ENCODE assay signal across 1 cellular context in the genomic region with DNA sequence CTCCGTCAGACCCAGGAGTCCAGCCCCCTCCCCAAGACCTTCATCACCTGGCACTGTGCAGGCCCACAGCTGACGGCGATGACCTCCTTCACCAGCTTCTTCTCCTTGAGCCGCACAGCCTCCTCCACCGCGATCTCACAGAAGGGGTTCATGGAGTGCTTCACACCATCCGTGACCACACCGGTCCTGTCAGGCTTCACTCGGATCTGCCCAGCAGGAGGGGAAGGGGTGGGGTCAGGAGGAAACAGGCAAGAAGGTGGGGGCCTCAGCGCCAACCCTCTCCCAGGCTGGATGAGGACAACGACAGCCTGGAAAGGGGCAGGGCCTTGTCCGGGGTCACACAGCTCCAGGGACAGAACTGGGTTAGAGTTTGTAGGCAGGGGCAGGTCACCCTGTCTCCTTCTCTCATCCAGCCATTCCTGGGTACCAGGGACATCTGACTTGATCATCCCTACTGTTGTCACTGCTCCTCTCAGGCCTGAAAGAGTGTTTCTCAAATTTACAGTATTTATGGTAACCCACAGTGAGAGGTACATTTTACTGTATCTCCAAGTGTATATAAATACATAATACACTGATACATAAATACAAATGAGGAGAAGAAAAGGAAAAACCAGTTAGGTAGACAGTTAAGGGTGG.
A peak's percentile ranks its signal among the peaks of the same experiment; 100 is the strongest.
TF ChIP-seq lines count a peak whose summit lies in the region.

No MANE protein-coding gene starts in this region.

TF ChIP-seq in HepG2, 621 proteins besides CTCF, POLR2A, EP300 and RAD21 (continued from another document and continues in another):
- TF ChIP-seq, protein P1, sequence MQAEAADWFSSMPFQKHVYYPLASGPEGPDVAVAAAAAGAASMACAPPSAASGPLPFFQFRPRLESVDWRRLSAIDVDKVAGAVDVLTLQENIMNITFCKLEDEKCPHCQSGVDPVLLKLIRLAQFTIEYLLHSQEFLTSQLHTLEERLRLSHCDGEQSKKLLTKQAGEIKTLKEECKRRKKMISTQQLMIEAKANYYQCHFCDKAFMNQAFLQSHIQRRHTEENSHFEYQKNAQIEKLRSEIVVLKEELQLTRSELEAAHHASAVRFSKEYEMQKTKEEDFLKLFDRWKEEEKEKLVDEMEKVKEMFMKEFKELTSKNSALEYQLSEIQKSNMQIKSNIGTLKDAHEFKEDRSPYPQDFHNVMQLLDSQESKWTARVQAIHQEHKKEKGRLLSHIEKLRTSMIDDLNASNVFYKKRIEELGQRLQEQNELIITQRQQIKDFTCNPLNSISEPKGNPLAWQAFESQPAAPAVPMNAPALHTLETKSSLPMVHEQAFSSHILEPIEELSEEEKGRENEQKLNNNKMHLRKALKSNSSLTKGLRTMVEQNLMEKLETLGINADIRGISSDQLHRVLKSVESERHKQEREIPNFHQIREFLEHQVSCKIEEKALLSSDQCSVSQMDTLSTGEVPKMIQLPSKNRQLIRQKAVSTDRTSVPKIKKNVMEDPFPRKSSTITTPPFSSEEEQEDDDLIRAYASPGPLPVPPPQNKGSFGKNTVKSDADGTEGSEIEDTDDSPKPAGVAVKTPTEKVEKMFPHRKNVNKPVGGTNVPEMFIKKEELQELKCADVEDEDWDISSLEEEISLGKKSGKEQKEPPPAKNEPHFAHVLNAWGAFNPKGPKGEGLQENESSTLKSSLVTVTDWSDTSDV (CRISPR knock-in tag; IDR thresholded peaks at IDR 0.05) = no peak
- TF ChIP-seq BORCS8-MEF2B (CRISPR knock-in tag; IDR thresholded peaks at IDR 0.05) (0 out of 2 replicates have a peak, but pooled peaks have one; percentile 24), CREB3 (CRISPR knock-in tag; IDR thresholded peaks at IDR 0.05) (no peak), SNAI1 (CRISPR knock-in tag; IDR thresholded peaks at IDR 0.05; ENCODE audit: borderline replicate concordance) (no peak), HNRNPK (IDR thresholded peaks at IDR 0.05; ENCODE audit: low read depth, low read length, poor library complexity, severe bottlenecking) (no peak), ZNF672 (CRISPR knock-in tag; IDR thresholded peaks at IDR 0.05) (no peak), SMAD1 (CRISPR knock-in tag; IDR thresholded peaks at IDR 0.05; ENCODE audit: borderline replicate concordance, low read depth) (no peak), ZNF205 (CRISPR knock-in tag; IDR thresholded peaks at IDR 0.05) (peak; percentile 94; the same call in 1 of the 2 replicates), TAF1 (CRISPR knock-in tag; IDR thresholded peaks at IDR 0.05) (peak; percentile 62), POLR2AphosphoS5 (IDR thresholded peaks at IDR 0.05; ENCODE audit: low read depth, low read length) (peak; percentile 84), ZNF251 (CRISPR knock-in tag; IDR thresholded peaks at IDR 0.05) (no peak), ZNF530 (CRISPR knock-in tag; IDR thresholded peaks at IDR 0.05; ENCODE audit: low read depth) (no peak), ZNF644 (CRISPR knock-in tag; IDR thresholded peaks at IDR 0.05; ENCODE audit: low read depth) (no peak), U2AF2 (IDR thresholded peaks at IDR 0.05; ENCODE audit: low read depth, low read length) (no peak), KAT2B (IDR thresholded peaks at IDR 0.05; ENCODE audit: borderline replicate concordance, low read depth, low read length) (no peak), TBL1XR1 (IDR thresholded peaks at IDR 0.05; ENCODE audit: borderline replicate concordance, low read length, partially characterized antibody) (no peak), ZNF10 (CRISPR knock-in tag; IDR thresholded peaks at IDR 0.05; ENCODE audit: borderline replicate concordance, low read depth) (no peak), SNAPC2 (CRISPR knock-in tag; IDR thresholded peaks at IDR 0.05) (peak; percentile 5; the same call in 1 of the 2 replicates), ZNF12 (CRISPR knock-in tag; IDR thresholded peaks at IDR 0.05) (0 out of 2 replicates have a peak, but pooled peaks have one; percentile 5), HOXA7 (CRISPR knock-in tag; IDR thresholded peaks at IDR 0.05) (no peak), RCOR2 (CRISPR knock-in tag; IDR thresholded peaks at IDR 0.05) (no peak), ZNF776 (CRISPR knock-in tag; IDR thresholded peaks at IDR 0.05) (no peak), TEAD3 (CRISPR knock-in tag; optimal IDR thresholded peaks at IDR 0.05; ENCODE audit: borderline replicate concordance) (no peak)
- TF ChIP-seq, protein P2, sequence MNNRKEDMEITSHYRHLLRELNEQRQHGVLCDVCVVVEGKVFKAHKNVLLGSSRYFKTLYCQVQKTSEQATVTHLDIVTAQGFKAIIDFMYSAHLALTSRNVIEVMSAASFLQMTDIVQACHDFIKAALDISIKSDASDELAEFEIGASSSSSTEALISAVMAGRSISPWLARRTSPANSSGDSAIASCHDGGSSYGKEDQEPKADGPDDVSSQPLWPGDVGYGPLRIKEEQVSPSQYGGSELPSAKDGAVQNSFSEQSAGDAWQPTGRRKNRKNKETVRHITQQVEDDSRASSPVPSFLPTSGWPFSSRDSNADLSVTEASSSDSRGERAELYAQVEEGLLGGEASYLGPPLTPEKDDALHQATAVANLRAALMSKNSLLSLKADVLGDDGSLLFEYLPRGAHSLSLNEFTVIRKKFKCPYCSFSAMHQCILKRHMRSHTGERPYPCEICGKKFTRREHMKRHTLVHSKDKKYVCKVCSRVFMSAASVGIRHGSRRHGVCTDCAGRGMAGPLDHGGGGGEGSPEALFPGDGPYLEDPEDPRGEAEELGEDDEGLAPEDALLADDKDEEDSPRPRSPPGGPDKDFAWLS (CRISPR knock-in tag; IDR thresholded peaks at IDR 0.05; ENCODE audit: borderline replicate concordance) = no peak
- TF ChIP-seq, protein P3, sequence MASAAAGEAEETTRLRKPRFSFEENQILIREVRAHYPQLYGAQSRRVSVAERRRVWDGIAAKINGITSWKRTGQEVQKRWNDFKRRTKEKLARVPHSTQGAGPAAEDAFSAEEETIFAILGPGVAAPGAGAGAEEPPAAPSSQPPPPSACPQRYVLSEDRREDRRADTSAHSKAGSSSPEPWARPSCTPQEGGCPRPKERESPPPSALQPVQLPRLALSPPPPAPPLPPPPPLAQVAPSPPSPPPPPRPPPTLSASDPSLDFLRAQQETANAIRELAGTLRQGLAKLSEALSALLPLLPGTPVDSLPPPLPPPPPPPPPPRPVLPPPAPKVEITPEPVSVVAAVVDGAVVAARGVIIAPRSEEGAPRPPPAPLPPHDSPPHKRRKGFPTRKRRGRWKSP (CRISPR knock-in tag; IDR thresholded peaks at IDR 0.05) = peak; percentile 67; the same call in 1 of the 2 replicates
- TF ChIP-seq, protein P4, sequence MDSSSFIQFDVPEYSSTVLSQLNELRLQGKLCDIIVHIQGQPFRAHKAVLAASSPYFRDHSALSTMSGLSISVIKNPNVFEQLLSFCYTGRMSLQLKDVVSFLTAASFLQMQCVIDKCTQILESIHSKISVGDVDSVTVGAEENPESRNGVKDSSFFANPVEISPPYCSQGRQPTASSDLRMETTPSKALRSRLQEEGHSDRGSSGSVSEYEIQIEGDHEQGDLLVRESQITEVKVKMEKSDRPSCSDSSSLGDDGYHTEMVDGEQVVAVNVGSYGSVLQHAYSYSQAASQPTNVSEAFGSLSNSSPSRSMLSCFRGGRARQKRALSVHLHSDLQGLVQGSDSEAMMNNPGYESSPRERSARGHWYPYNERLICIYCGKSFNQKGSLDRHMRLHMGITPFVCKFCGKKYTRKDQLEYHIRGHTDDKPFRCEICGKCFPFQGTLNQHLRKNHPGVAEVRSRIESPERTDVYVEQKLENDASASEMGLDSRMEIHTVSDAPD (CRISPR knock-in tag; IDR thresholded peaks at IDR 0.05) = peak; percentile 59; the same call in 1 of the 2 replicates
- TF ChIP-seq, protein P5, sequence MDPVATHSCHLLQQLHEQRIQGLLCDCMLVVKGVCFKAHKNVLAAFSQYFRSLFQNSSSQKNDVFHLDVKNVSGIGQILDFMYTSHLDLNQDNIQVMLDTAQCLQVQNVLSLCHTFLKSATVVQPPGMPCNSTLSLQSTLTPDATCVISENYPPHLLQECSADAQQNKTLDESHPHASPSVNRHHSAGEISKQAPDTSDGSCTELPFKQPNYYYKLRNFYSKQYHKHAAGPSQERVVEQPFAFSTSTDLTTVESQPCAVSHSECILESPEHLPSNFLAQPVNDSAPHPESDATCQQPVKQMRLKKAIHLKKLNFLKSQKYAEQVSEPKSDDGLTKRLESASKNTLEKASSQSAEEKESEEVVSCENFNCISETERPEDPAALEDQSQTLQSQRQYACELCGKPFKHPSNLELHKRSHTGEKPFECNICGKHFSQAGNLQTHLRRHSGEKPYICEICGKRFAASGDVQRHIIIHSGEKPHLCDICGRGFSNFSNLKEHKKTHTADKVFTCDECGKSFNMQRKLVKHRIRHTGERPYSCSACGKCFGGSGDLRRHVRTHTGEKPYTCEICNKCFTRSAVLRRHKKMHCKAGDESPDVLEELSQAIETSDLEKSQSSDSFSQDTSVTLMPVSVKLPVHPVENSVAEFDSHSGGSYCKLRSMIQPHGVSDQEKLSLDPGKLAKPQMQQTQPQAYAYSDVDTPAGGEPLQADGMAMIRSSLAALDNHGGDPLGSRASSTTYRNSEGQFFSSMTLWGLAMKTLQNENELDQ (CRISPR knock-in tag; IDR thresholded peaks at IDR 0.05; ENCODE audit: borderline replicate concordance) = no peak
- TF ChIP-seq, protein P6, sequence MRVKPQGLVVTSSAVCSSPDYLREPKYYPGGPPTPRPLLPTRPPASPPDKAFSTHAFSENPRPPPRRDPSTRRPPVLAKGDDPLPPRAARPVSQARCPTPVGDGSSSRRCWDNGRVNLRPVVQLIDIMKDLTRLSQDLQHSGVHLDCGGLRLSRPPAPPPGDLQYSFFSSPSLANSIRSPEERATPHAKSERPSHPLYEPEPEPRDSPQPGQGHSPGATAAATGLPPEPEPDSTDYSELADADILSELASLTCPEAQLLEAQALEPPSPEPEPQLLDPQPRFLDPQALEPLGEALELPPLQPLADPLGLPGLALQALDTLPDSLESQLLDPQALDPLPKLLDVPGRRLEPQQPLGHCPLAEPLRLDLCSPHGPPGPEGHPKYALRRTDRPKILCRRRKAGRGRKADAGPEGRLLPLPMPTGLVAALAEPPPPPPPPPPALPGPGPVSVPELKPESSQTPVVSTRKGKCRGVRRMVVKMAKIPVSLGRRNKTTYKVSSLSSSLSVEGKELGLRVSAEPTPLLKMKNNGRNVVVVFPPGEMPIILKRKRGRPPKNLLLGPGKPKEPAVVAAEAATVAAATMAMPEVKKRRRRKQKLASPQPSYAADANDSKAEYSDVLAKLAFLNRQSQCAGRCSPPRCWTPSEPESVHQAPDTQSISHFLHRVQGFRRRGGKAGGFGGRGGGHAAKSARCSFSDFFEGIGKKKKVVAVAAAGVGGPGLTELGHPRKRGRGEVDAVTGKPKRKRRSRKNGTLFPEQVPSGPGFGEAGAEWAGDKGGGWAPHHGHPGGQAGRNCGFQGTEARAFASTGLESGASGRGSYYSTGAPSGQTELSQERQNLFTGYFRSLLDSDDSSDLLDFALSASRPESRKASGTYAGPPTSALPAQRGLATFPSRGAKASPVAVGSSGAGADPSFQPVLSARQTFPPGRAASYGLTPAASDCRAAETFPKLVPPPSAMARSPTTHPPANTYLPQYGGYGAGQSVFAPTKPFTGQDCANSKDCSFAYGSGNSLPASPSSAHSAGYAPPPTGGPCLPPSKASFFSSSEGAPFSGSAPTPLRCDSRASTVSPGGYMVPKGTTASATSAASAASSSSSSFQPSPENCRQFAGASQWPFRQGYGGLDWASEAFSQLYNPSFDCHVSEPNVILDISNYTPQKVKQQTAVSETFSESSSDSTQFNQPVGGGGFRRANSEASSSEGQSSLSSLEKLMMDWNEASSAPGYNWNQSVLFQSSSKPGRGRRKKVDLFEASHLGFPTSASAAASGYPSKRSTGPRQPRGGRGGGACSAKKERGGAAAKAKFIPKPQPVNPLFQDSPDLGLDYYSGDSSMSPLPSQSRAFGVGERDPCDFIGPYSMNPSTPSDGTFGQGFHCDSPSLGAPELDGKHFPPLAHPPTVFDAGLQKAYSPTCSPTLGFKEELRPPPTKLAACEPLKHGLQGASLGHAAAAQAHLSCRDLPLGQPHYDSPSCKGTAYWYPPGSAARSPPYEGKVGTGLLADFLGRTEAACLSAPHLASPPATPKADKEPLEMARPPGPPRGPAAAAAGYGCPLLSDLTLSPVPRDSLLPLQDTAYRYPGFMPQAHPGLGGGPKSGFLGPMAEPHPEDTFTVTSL (CRISPR knock-in tag; IDR thresholded peaks at IDR 0.05; ENCODE audit: borderline replicate concordance) = no peak
- TF ChIP-seq, protein P7, sequence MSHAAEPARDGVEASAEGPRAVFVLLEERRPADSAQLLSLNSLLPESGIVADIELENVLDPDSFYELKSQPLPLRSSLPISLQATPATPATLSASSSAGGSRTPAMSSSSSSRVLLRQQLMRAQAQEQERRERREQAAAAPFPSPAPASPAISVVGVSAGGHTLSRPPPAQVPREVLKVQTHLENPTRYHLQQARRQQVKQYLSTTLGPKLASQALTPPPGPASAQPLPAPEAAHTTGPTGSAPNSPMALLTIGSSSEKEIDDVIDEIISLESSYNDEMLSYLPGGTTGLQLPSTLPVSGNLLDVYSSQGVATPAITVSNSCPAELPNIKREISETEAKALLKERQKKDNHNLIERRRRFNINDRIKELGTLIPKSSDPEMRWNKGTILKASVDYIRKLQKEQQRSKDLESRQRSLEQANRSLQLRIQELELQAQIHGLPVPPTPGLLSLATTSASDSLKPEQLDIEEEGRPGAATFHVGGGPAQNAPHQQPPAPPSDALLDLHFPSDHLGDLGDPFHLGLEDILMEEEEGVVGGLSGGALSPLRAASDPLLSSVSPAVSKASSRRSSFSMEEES (CRISPR knock-in tag; IDR thresholded peaks at IDR 0.05) = no peak
